In the genomic region with DNA sequence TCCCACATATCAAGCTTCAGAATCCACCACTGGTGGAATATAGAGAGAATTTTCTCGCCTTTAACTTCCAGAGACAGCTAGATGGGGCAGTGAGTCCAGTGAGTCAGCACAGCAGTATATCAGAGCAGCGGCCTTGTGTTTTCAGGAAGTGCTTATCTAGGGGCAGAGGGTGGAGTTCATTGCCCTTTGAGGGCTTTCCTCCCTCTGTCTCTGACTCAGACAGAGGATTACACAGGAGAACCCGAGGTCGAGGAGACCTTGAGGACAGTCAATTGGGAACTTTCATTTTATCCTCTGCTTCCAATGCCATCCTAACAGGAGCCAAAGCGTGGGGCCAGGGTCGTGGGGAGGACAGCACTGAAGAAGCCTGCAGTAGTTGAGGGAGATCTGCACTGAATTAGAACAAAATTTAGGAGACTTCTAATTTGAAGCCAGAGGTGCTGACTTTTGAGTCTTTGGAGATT, we compare ENCODE assay signal across 9 cellular contexts.
A peak's percentile ranks its signal among the peaks of the same experiment; 100 is the strongest.
DNase-seq lines count a peak whose midpoint lies in the region; ATAC-seq and TF ChIP-seq lines count a peak whose summit lies in the region.
"Had no signal": no experiment of that assay in that cellular context is flagged by ENCODE, and none has a peak within 500 bp of the region (broad histone marks: within the 10 kb centered on the region; RNA-seq: fewer than 3 reads in every experiment).

No MANE protein-coding gene starts in this region.

- H3K27ac Mint-ChIP-seq in T-helper 17 cell, result peak overlapping the region; percentile 93

- no peaks in the 10 kb centered on the region for H3K4me1 ChIP-seq in smooth muscle cell (ENCODE audit: low read depth)

- no peak overlapping the region for H3K4me3 ChIP-seq in smooth muscle cell
- H3K4me3 ChIP-seq: SJSA1 had no signal

- TF ChIP-seq CTCF in smooth muscle cell (IDR thresholded peaks at IDR 0.05; ENCODE audit: borderline replicate concordance, insufficient read depth, poor library complexity, severe bottlenecking), result no peak

- H3K79me2 ChIP-seq in smooth muscle cell (ENCODE audit: low read depth), result peaks cover 32% of the 10 kb centered on the region

- H3K27me3 ChIP-seq in smooth muscle cell (ENCODE audit: low read depth), result no peaks in the 10 kb centered on the region
- H3K27me3 ChIP-seq: SJSA1 had no signal

- H3K4me2 ChIP-seq in smooth muscle cell, result peak overlapping the region; percentile 78

- no peaks in the 10 kb centered on the region for H4K20me1 ChIP-seq in smooth muscle cell (ENCODE audit: low read depth)

- no peak for DNase-seq in T-helper 17 cell
- DNase-seq in smooth muscle cell (lab: John Stamatoyannopoulos, UW; ENCODE audit: unreplicated experiment), result no peak
- no peak for DNase-seq in 8988T
- DNase-seq in hypothalamus (lab: John Stamatoyannopoulos, UW), result no peak

- H3K9me3 ChIP-seq in T-helper 17 cell (ENCODE audit: control insufficient read depth, low read length, poor library complexity, severe bottlenecking) (no peaks in the 10 kb centered on the region), smooth muscle cell (replicated peaks; ENCODE audit: low read depth) (no peaks in the 10 kb centered on the region)
- H3K9me3 ChIP-seq: SJSA1 had no signal

- peaks cover 16% of the 10 kb centered on the region for H3K4me1 Mint-ChIP-seq in T-helper 17 cell

- no peaks in the 10 kb centered on the region for H3K36me3 ChIP-seq in smooth muscle cell (ENCODE audit: low read depth)
- H3K36me3 ChIP-seq: SJSA1 had no signal

- ATAC-seq in GM18511 (IDR thresholded peaks at IDR 0.05; ENCODE audit: unreplicated experiment), result peak; percentile 81
- peak; percentile 71 for ATAC-seq in HG03108 (IDR thresholded peaks at IDR 0.05; ENCODE audit: unreplicated experiment)
- peak; percentile 86 for ATAC-seq in T-helper 17 cell
- ATAC-seq in esophagus mucosa, result peak; percentile 89
- ATAC-seq in HG03159 (IDR thresholded peaks at IDR 0.05; ENCODE audit: unreplicated experiment), result no peak

- H3K27me3 Mint-ChIP-seq in T-helper 17 cell, result no peaks in the 10 kb centered on the region

- 14% methylated on average over 6 of the region's 6 CpGs for WGBS in smooth muscle cell (ENCODE audit: low lambda C conversion rate)

- peak overlapping the region; percentile 51 for H3K27ac ChIP-seq in smooth muscle cell (ENCODE audit: low read depth)
- H3K27ac ChIP-seq: SJSA1 had no signal

- no peak overlapping the region for H3K9ac ChIP-seq in smooth muscle cell (ENCODE audit: low read depth)

- H2AFZ ChIP-seq in smooth muscle cell (ENCODE audit: low read depth), result no peak overlapping the region

- peak overlapping the region; percentile 81 for H3K4me3 Mint-ChIP-seq in T-helper 17 cell

- peaks cover 15% of the 10 kb centered on the region for H3F3A ChIP-seq in smooth muscle cell (ENCODE audit: low read depth)

- no peaks in the 10 kb centered on the region for H3K36me3 Mint-ChIP-seq in T-helper 17 cell (ENCODE audit: low read depth)
